In the genomic region with DNA sequence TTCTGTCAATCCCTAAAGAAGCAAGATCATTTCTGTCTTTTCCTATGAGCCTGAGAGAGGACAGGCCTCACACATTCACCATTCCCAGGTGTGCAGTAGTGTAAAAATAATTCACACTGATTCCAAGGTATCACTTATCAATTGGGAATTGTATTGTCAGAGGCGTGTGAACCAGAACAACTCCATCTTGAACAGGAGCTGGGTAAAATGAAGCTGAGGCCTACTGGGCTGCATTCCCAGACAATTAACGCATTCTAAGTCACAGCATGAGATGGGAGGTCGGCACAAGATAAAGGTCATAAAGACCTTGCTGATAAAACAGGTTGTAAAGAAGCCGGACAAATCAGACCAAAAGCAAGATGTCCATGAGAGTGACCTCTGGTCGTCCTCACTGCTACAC, we compare ENCODE assay signal across 19 cellular contexts.
DNase-seq lines count a peak whose midpoint lies in the region; ATAC-seq, FAIRE-seq and TF ChIP-seq lines count a peak whose summit lies in the region.
"Had no signal": no experiment of that assay in that cellular context is flagged by ENCODE, and none has a peak within 500 bp of the region (broad histone marks: within the 10 kb centered on the region; RNA-seq: fewer than 3 reads in every experiment).

No MANE protein-coding gene starts in this region.

- H2AK5ac ChIP-seq in mesenchymal stem cell (ENCODE audit: low read length, severe bottlenecking), result no peak overlapping the region

- no peaks in the 10 kb centered on the region for H3K79me2 ChIP-seq in K562 (ENCODE audit: control insufficient read depth, insufficient read depth, low read length)

- H3K27me3 Mint-ChIP-seq in stimulated activated memory B cell treated with anti-CD40 and anti-IgM and Interleukin-4, amounts not matched to agents 10 μg/mL and 1 μg/mL and 100 μg/mL, for 72 hours, result no peaks in the 10 kb centered on the region

- H3K9me3 Mint-ChIP-seq in stimulated activated memory B cell treated with anti-CD40 and anti-IgM and Interleukin-4, amounts not matched to agents 10 μg/mL and 1 μg/mL and 100 μg/mL, for 72 hours, result no peaks in the 10 kb centered on the region

- TF ChIP-seq CTCF in K562 (IDR thresholded peaks at IDR 0.05 in 2 of 3, conservative IDR thresholded peaks at IDR 0.05 in 1 of 3; ENCODE audit: insufficient read depth in 2 of 3, low read depth in 1 of 3, low read length in 3 of 3) (no peak), left lung (IDR thresholded peaks at IDR 0.05) (no peak), brain microvascular endothelial cell (IDR thresholded peaks at IDR 0.05; ENCODE audit: low read depth, low read length, missing control alignments) (no peak)

- H3K14ac ChIP-seq in mesenchymal stem cell (ENCODE audit: low read length in 2 of 2), result no peak overlapping the region

- no peaks in the 10 kb centered on the region for H3K4me1 Mint-ChIP-seq in stimulated activated memory B cell treated with anti-CD40 and anti-IgM and Interleukin-4, amounts not matched to agents 10 μg/mL and 1 μg/mL and 100 μg/mL, for 72 hours
- H3K4me1 Mint-ChIP-seq: CD14-positive monocyte had no signal

- no peak overlapping the region for H3K4ac ChIP-seq in mesenchymal stem cell (ENCODE audit: low read depth in 1 of 2, low read length in 2 of 2)

- H3K36me3 Mint-ChIP-seq in stimulated activated memory B cell treated with anti-CD40 and anti-IgM and Interleukin-4, amounts not matched to agents 10 μg/mL and 1 μg/mL and 100 μg/mL, for 72 hours, result peaks cover 34% of the 10 kb centered on the region
- H3K36me3 Mint-ChIP-seq: CD14-positive monocyte had no signal

- WGBS in HUES64, result 69% methylated on average over 5 of the region's 5 CpGs
- 21% methylated on average over 5 of the region's 5 CpGs for WGBS in K562 (ENCODE audit: insufficient coverage, low coverage, missing lambda C conversion rate)
- 46% methylated on average over 5 of the region's 5 CpGs for WGBS in mesenchymal stem cell

- H2BK5ac ChIP-seq in mesenchymal stem cell (ENCODE audit: low read depth, low read length, poor library complexity, severe bottlenecking), result no peak overlapping the region

- POLR2A ChIA-PET in K562 (lab: Yijun Ruan, JAX), result no interaction called here

- intact Hi-C loops in K562 (cut with micrococcal nuclease) (no loop called here), left lung (cut with DNase I) (no loop called here)

- H3K9ac ChIP-seq in HUES64 (ENCODE audit: low read depth, low read length) (peak overlapping the region; percentile 51), K562 (ENCODE audit: insufficient read depth in 1 of 2, low read depth in 2 of 2, low read length in 2 of 2) (no peak overlapping the region), mesenchymal stem cell (ENCODE audit: low read length) (no peak overlapping the region)

- H3K18ac ChIP-seq in mesenchymal stem cell (ENCODE audit: low read depth in 1 of 2, low read length in 2 of 2), result peak overlapping the region; percentile 2 to 40

- H2BK120ac ChIP-seq in mesenchymal stem cell (ENCODE audit: low read depth, low read length), result no peak overlapping the region

- H2AFZ ChIP-seq in K562 (ENCODE audit: low read depth, low read length) (no peak overlapping the region), mesenchymal stem cell (ENCODE audit: low read depth, low read length) (no peak overlapping the region)

- CTCF ChIA-PET in K562 (lab: Yijun Ruan, JAX; ENCODE audit: low intra/inter-chr PET ratio), result no interaction called here

- H3K4me1 ChIP-seq in HUES64 (ENCODE audit: insufficient read depth, low read length) (peaks cover 15% of the 10 kb centered on the region), K562 (replicated peaks in 1 of 2; ENCODE audit: control insufficient read depth in 2 of 2, insufficient read depth in 2 of 2, low read length in 2 of 2) (peaks cover 0 to 5% of the 10 kb centered on the region in 2 experiments; a peak in 2 of 5 replicates), mesenchymal stem cell (ENCODE audit: control insufficient read depth, insufficient read depth, low read depth, low read length) (peaks cover 2% of the 10 kb centered on the region), left lung (no peaks in the 10 kb centered on the region)

- no peak overlapping the region for H4K91ac ChIP-seq in mesenchymal stem cell (ENCODE audit: low read length)

- TF ChIP-seq RAD21 in K562 (CRISPR knock-in tag; conservative IDR thresholded peaks at IDR 0.05 in 1 of 2, IDR thresholded peaks at IDR 0.05 in 1 of 2), result no peak

- H3K79me1 ChIP-seq in mesenchymal stem cell (replicated peaks; ENCODE audit: low read length, poor library complexity, severe bottlenecking), result peaks cover 1% of the 10 kb centered on the region

- H3K27me3 ChIP-seq in HUES64 (ENCODE audit: insufficient read depth, low read length) (no peaks in the 10 kb centered on the region), K562 (ENCODE audit: control insufficient read depth in 2 of 2, insufficient read depth in 2 of 2, low read length in 2 of 2) (no peaks in the 10 kb centered on the region), mesenchymal stem cell (ENCODE audit: control insufficient read depth in 1 of 2, insufficient read depth in 1 of 2, low read length in 2 of 2) (no peaks in the 10 kb centered on the region), left lung (no peaks in the 10 kb centered on the region), brain microvascular endothelial cell (replicated peaks) (no peaks in the 10 kb centered on the region)
- H3K27me3 ChIP-seq: MG63 had no signal

- peak overlapping the region; percentile 7; the same call in 1 of the 2 replicates for H3K4me3 ChIP-seq in HUES64 (ENCODE audit: low read length)
- no peak overlapping the region for H3K4me3 ChIP-seq in K562
- H3K4me3 ChIP-seq in mesenchymal stem cell (ENCODE audit: insufficient read depth in 1 of 2, low read depth in 1 of 2, low read length in 2 of 2), result no peak overlapping the region
- no peak overlapping the region for H3K4me3 ChIP-seq in left lung
- H3K4me3 ChIP-seq in brain microvascular endothelial cell (ENCODE audit: low read depth, low read length), result no peak overlapping the region
- H3K4me3 ChIP-seq: MG63 had no signal

- DNase-seq in K562 (ENCODE audit: extremely low read depth in 1 of 4, low spot score in 3 of 4) (peak in 1 of 4 experiments; percentile 13), mesenchymal stem cell (peak; percentile 23), left lung (no peak), brain microvascular endothelial cell (no peak)
- DNase-seq: ACHN, AML-193, Karpas-422, MG63, NCI-H1092 treated with DMSO at 0.1 percent for 48 hours, NCI-H187 treated with DMSO at 0.1 percent for 48 hours, NCI-H446, NCI-H69, SHP77 treated with DMSO at 0.1 percent for 48 hours had no signal

- H3K27ac ChIP-seq in HUES64 (ENCODE audit: low read depth, low read length), result peak overlapping the region; percentile 68
- no peak overlapping the region for H3K27ac ChIP-seq in K562 (ENCODE audit: extremely low read depth, low read depth, low read length)
- H3K27ac ChIP-seq in mesenchymal stem cell (ENCODE audit: low read length, poor library complexity, severe bottlenecking), result no peak overlapping the region
- no peak overlapping the region for H3K27ac ChIP-seq in left lung
- H3K27ac ChIP-seq in brain microvascular endothelial cell, result no peak overlapping the region

- no peak for TF ChIP-seq POLR2A in K562 (conservative IDR thresholded peaks at IDR 0.05)

- H3K9me3 ChIP-seq in HUES64 (ENCODE audit: insufficient read depth, low read depth, low read length) (no peaks in the 10 kb centered on the region), K562 (replicated peaks; ENCODE audit: control insufficient read depth, insufficient read depth, low read depth, low read length) (no peaks in the 10 kb centered on the region), mesenchymal stem cell (ENCODE audit: control insufficient read depth, low read length) (no peaks in the 10 kb centered on the region), left lung (no peaks in the 10 kb centered on the region)
- H3K9me3 ChIP-seq: MG63 had no signal

- in situ Hi-C loops in K562 (cut with MboI) (no loop called here), brain microvascular endothelial cell (cut with HindIII; ENCODE audit: low pct_ligation_motif_present, low sequenced_read_pairs) (no loop called here)

- H4K20me1 ChIP-seq in K562 (replicated peaks; ENCODE audit: control insufficient read depth, insufficient read depth, low read length), result no peaks in the 10 kb centered on the region

- no peak overlapping the region for H2BK12ac ChIP-seq in mesenchymal stem cell (ENCODE audit: low read length in 2 of 2)

- no peaks in the 10 kb centered on the region for H3K9me1 ChIP-seq in K562 (ENCODE audit: control insufficient read depth, insufficient read depth, low read length)

- no peak overlapping the region for H3K23ac ChIP-seq in mesenchymal stem cell (ENCODE audit: low read length in 2 of 2)

- no peak for FAIRE-seq in K562 (lab: Jason Lieb, UNC)
- FAIRE-seq: HepG2 had no signal

- no peak overlapping the region for H2BK15ac ChIP-seq in mesenchymal stem cell (ENCODE audit: low read depth, poor library complexity, severe bottlenecking)

- H3K4me2 ChIP-seq in K562 (ENCODE audit: insufficient read depth, low read length) (no peak overlapping the region), mesenchymal stem cell (ENCODE audit: low read length, poor library complexity, severe bottlenecking) (no peak overlapping the region)

- H3K36me3 ChIP-seq in HUES64 (ENCODE audit: insufficient read depth, low read length), result no peaks in the 10 kb centered on the region
- no peaks in the 10 kb centered on the region for H3K36me3 ChIP-seq in K562 (ENCODE audit: control insufficient read depth, insufficient read depth, low read length)
- H3K36me3 ChIP-seq in mesenchymal stem cell (ENCODE audit: control insufficient read depth in 1 of 2, insufficient read depth in 2 of 2, low read depth in 1 of 2, low read length in 2 of 2), result no peaks in the 10 kb centered on the region
- no peaks in the 10 kb centered on the region for H3K36me3 ChIP-seq in left lung
- H3K36me3 ChIP-seq in brain microvascular endothelial cell (replicated peaks), result no peaks in the 10 kb centered on the region
- H3K36me3 ChIP-seq: MG63 had no signal

- TF ChIP-seq EP300 in K562 (IDR thresholded peaks at IDR 0.05; ENCODE audit: low read length), result no peak

- no peak overlapping the region for H3K4me3 Mint-ChIP-seq in stimulated activated memory B cell treated with anti-CD40 and anti-IgM and Interleukin-4, amounts not matched to agents 10 μg/mL and 1 μg/mL and 100 μg/mL, for 72 hours
- H3K4me3 Mint-ChIP-seq: CD14-positive monocyte had no signal

- ATAC-seq in K562, result no peak
- ATAC-seq in left lung, result no peak
- no peak for ATAC-seq in stimulated activated memory B cell treated with anti-CD40 and anti-IgM and Interleukin-4, amounts not matched to agents 10 μg/mL and 1 μg/mL and 100 μg/mL, for 72 hours
- no peak for ATAC-seq in HG03159 (IDR thresholded peaks at IDR 0.05; ENCODE audit: unreplicated experiment)
- ATAC-seq: HCT116, HepG2 had no signal

- H4K8ac ChIP-seq in mesenchymal stem cell (ENCODE audit: low read length), result no peak overlapping the region

- no TSS peak for BruUV-seq in K562 (replicated peaks; lab: Mats Ljungman, UMichigan)

- H3K27ac Mint-ChIP-seq in stimulated activated memory B cell treated with anti-CD40 and anti-IgM and Interleukin-4, amounts not matched to agents 10 μg/mL and 1 μg/mL and 100 μg/mL, for 72 hours, result no peak overlapping the region

TF ChIP-seq in K562, 482 proteins besides CTCF, POLR2A, EP300 and RAD21 (continues in another document):
- TF ChIP-seq PTTG1 (tag; IDR thresholded peaks at IDR 0.05; ENCODE audit: low read depth) (peak; percentile 79), COPS2 (conservative IDR thresholded peaks at IDR 0.05) (no peak), TEAD1 (CRISPR knock-in tag; IDR thresholded peaks at IDR 0.05) (peak in 1 of 2 experiments; percentile 81; a peak in 2 of 4 replicates)
